ENCODE assay signal across 30 cellular contexts in genomic region chr14:104222396-104223036, GRCh38.
DNase-seq lines count a peak whose midpoint lies in the region; ATAC-seq and TF ChIP-seq lines count a peak whose summit lies in the region.
"Had no signal": no experiment of that assay in that cellular context is flagged by ENCODE, and none has a peak within 500 bp of the region (broad histone marks: within the 10 kb centered on the region; RNA-seq: fewer than 3 reads in every experiment).

No MANE protein-coding gene starts in this region.

- H3K27me3 ChIP-seq in BLaER1 treated with 17β-estradiol and CSF1 and Interleukin-3, amounts not matched to agents 10 nM and 100 nM, result peaks cover 7 to 56% (median 24%) of the 10 kb centered on the region in 11 experiments; a peak in 18 of 22 replicates
- H3K27me3 ChIP-seq: ascending aorta had no signal

- H3K9me3 ChIP-seq in BLaER1 treated with 17β-estradiol and CSF1 and Interleukin-3, amounts not matched to agents 10 nM and 100 nM (replicated peaks in 1 of 11), result peaks cover 0 to 7% (median 4%) of the 10 kb centered on the region in 11 experiments; a peak in 12 of 22 replicates
- H3K9me3 ChIP-seq: neutrophil, prostate gland had no signal

- no peak overlapping the region for H3K9ac ChIP-seq in BLaER1 treated with 17β-estradiol and CSF1 and Interleukin-3, amounts not matched to agents 10 nM and 100 nM

- peak; percentile 5 for DNase-seq in WTC11 (ENCODE audit: low spot score)
- peak; percentile 4 to 23 for DNase-seq in left colon
- DNase-seq in posterior cingulate gyrus, result peak in 6 of 10 donors; percentile 3 to 74 (median 28)
- no peak for DNase-seq in foreskin fibroblast
- no peak for DNase-seq in activated naive CD4-positive, alpha-beta T cell treated with anti-CD3 and anti-CD28 coated beads, Interleukin-2, amount 50 U/mL, for 72 hours (ENCODE audit: low spot score in 2 of 2)
- DNase-seq in activated CD4-positive, CD25-positive, alpha-beta regulatory T cell treated with anti-CD3 and anti-CD28 coated beads, Interleukin-2, amount 50 U/mL, for 72 hours, result no peak
- no peak for DNase-seq in HUDEP-2 (lab: John Stamatoyannopoulos, UW; ENCODE audit: unreplicated experiment in 76 of 76)
- DNase-seq: activated CD4-positive, alpha-beta T cell treated with anti-CD3 and anti-CD28 coated beads, Interleukin-2, amount 10 ng/mL, durations not matched to agents 7 days and 5 days; activated gamma-delta T cell; activated T-cell treated with anti-CD3 and anti-CD28 coated beads, Interleukin-2, amount 50 U/mL, for 4 hours; caudate nucleus; cortex of kidney; effector memory CD4-positive, alpha-beta T cell; kidney glomerular epithelial cell; NCI-H1930; SIG-M5; stimulated activated CD4-positive, alpha-beta T cell treated with anti-CD3 and anti-CD28 coated beads, Interleukin-15, amount 100 ng/mL, for 24 hours; SW 1271; T-helper 9 cell had no signal

- H3K27ac ChIP-seq in BLaER1 treated with 17β-estradiol and CSF1 and Interleukin-3, amounts not matched to agents 10 nM and 100 nM, result no peak overlapping the region
- H3K27ac ChIP-seq: ascending aorta, heart left ventricle, neutrophil, prostate gland, tibial nerve, VCaP had no signal

- peaks cover 0 to 23% (median 15%) of the 10 kb centered on the region in 11 experiments; a peak in 12 of 22 replicates for H4K20me1 ChIP-seq in BLaER1 treated with 17β-estradiol and CSF1 and Interleukin-3, amounts not matched to agents 10 nM and 100 nM

- no peaks in the 10 kb centered on the region for H3K36me3 Mint-ChIP-seq in WTC11
- no peaks in the 10 kb centered on the region for H3K36me3 Mint-ChIP-seq in activated naive CD4-positive, alpha-beta T cell treated with anti-CD3 and anti-CD28 coated beads, Interleukin-2, amount 50 U/mL, for 72 hours
- H3K36me3 Mint-ChIP-seq: activated naive CD8-positive, alpha-beta T cell treated with anti-CD3 and anti-CD28 coated beads, Interleukin-2, amount 10 ng/mL, durations not matched to agents 7 days and 5 days; CD14-positive monocyte; stimulated activated effector memory CD8-positive, alpha-beta T cell treated with anti-CD3 and anti-CD28 coated beads, Interleukin-12 subunit alpha, Interleukin-12 subunit beta, amount 100 ng/mL, for 72 hours had no signal

- H3K27me3 Mint-ChIP-seq in WTC11 (ENCODE audit: low read depth), result no peaks in the 10 kb centered on the region
- H3K27me3 Mint-ChIP-seq: activated CD4-positive, alpha-beta T cell treated with anti-CD3 and anti-CD28 coated beads, Interleukin-2, amount 10 ng/mL, durations not matched to agents 7 days and 5 days had no signal

- peaks cover 34 to 78% (median 61%) of the 10 kb centered on the region in 10 experiments for H3K4me1 ChIP-seq in BLaER1 treated with 17β-estradiol and CSF1 and Interleukin-3, amounts not matched to agents 10 nM and 100 nM
- H3K4me1 ChIP-seq: ascending aorta, prostate gland had no signal

- CTCF ChIA-PET in WTC11 (lab: Charles Lee), result interaction anchor here (0.7 to 2.4 kb wide), 5 partner anchors 46 to 342 kb away, joined by 3 to 10 read pairs (median 4); no protein-coding TSS in a partner anchor

- H3K9me3 Mint-ChIP-seq in WTC11, result no peaks in the 10 kb centered on the region
- H3K9me3 Mint-ChIP-seq in activated naive CD4-positive, alpha-beta T cell treated with anti-CD3 and anti-CD28 coated beads, Interleukin-2, amount 50 U/mL, for 72 hours, result no peaks in the 10 kb centered on the region
- H3K9me3 Mint-ChIP-seq: activated T-cell treated with anti-CD3 and anti-CD28 coated beads, Interleukin-2, amount 50 U/mL, for 4 hours; stimulated activated effector memory CD8-positive, alpha-beta T cell treated with anti-CD3 and anti-CD28 coated beads, Interleukin-12 subunit alpha, Interleukin-12 subunit beta, amount 100 ng/mL, for 72 hours had no signal

- no peaks in the 10 kb centered on the region for H3K36me3 ChIP-seq in BLaER1 treated with 17β-estradiol and CSF1 and Interleukin-3, amounts not matched to agents 10 nM and 100 nM
- H3K36me3 ChIP-seq: ascending aorta, heart left ventricle, neutrophil, prostate gland, tibial nerve had no signal

- H3K4me3 Mint-ChIP-seq in WTC11, result no peak overlapping the region
- H3K4me3 Mint-ChIP-seq: activated CD4-positive, alpha-beta T cell treated with anti-CD3 and anti-CD28 coated beads, Interleukin-2, amount 10 ng/mL, durations not matched to agents 7 days and 5 days; activated naive CD8-positive, alpha-beta T cell treated with anti-CD3 and anti-CD28 coated beads, Interleukin-2, amount 10 ng/mL, durations not matched to agents 7 days and 5 days; activated T-cell treated with anti-CD3 and anti-CD28 coated beads, Interleukin-2, amount 50 U/mL, for 4 hours; stimulated activated effector memory CD8-positive, alpha-beta T cell treated with anti-CD3 and anti-CD28 coated beads, Interleukin-12 subunit alpha, Interleukin-12 subunit beta, amount 100 ng/mL, for 72 hours had no signal

- H3K27ac Mint-ChIP-seq in WTC11, result no peak overlapping the region
- no peak overlapping the region for H3K27ac Mint-ChIP-seq in activated naive CD4-positive, alpha-beta T cell treated with anti-CD3 and anti-CD28 coated beads, Interleukin-2, amount 50 U/mL, for 72 hours
- H3K27ac Mint-ChIP-seq: activated CD4-positive, alpha-beta T cell treated with anti-CD3 and anti-CD28 coated beads, Interleukin-2, amount 10 ng/mL, durations not matched to agents 7 days and 5 days; activated naive CD8-positive, alpha-beta T cell treated with anti-CD3 and anti-CD28 coated beads, Interleukin-2, amount 10 ng/mL, durations not matched to agents 7 days and 5 days; stimulated activated effector memory CD8-positive, alpha-beta T cell treated with anti-CD3 and anti-CD28 coated beads, Interleukin-12 subunit alpha, Interleukin-12 subunit beta, amount 100 ng/mL, for 72 hours had no signal

- H3K4me2 ChIP-seq in BLaER1 treated with 17β-estradiol and CSF1 and Interleukin-3, amounts not matched to agents 10 nM and 100 nM, result peak overlapping the region; percentile 83 to 99 (median 91); a peak in 20 of 22 replicates

- ATAC-seq in WTC11, result no peak
- ATAC-seq in left colon, result no peak
- no peak for ATAC-seq in activated naive CD4-positive, alpha-beta T cell treated with anti-CD3 and anti-CD28 coated beads, Interleukin-2, amount 50 U/mL, for 72 hours
- ATAC-seq: activated T-cell treated with anti-CD3 and anti-CD28 coated beads, Interleukin-2, amount 50 U/mL, for 4 hours; Panc1; stimulated activated effector memory CD8-positive, alpha-beta T cell treated with anti-CD3 and anti-CD28 coated beads, Interleukin-12 subunit alpha, Interleukin-12 subunit beta, amount 100 ng/mL, for 72 hours had no signal

- POLR2A ChIA-PET in WTC11 (lab: Charles Lee), result interaction anchor here (0.6 kb wide), 1 partner anchor 19 kb away, joined by 3 read pairs; no protein-coding TSS in a partner anchor

- TF ChIP-seq CTCF in WTC11 (IDR thresholded peaks at IDR 0.05), result no peak
- no peak for TF ChIP-seq CTCF in foreskin fibroblast (IDR thresholded peaks at IDR 0.05; ENCODE audit: low read depth, low read length)

- H3K4me1 Mint-ChIP-seq in WTC11, result peaks cover 33% of the 10 kb centered on the region
- H3K4me1 Mint-ChIP-seq: CD14-positive monocyte had no signal

- no peak overlapping the region for H3K4me3 ChIP-seq in BLaER1 treated with 17β-estradiol and CSF1 and Interleukin-3, amounts not matched to agents 10 nM and 100 nM
- no peak overlapping the region for H3K4me3 ChIP-seq in foreskin fibroblast (ENCODE audit: low read depth in 1 of 2, low read length in 2 of 2)
- H3K4me3 ChIP-seq: ascending aorta, prostate gland, tibial nerve had no signal

- intact Hi-C loops in left colon (cut with DNase I, micrococcal nuclease), result no loop called here
- intact Hi-C loops in posterior cingulate gyrus (cut with DNase I), result no loop called here

TF ChIP-seq in WTC11, 78 proteins besides CTCF, POLR2A, EP300 and RAD21 (continues in another document):
- TF ChIP-seq ELF4 (CRISPR knock-in tag; IDR thresholded peaks at IDR 0.05; ENCODE audit: low read depth), result no peak
- TF ChIP-seq ATF2 (CRISPR knock-in tag; IDR thresholded peaks at IDR 0.05; ENCODE audit: borderline replicate concordance, low read depth), result no peak
- TF ChIP-seq, protein P1, sequence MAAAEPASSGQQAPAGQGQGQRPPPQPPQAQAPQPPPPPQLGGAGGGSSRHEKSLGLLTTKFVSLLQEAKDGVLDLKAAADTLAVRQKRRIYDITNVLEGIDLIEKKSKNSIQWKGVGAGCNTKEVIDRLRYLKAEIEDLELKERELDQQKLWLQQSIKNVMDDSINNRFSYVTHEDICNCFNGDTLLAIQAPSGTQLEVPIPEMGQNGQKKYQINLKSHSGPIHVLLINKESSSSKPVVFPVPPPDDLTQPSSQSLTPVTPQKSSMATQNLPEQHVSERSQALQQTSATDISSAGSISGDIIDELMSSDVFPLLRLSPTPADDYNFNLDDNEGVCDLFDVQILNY (CRISPR knock-in tag; IDR thresholded peaks at IDR 0.05), result no peak
- TF ChIP-seq, protein P2, sequence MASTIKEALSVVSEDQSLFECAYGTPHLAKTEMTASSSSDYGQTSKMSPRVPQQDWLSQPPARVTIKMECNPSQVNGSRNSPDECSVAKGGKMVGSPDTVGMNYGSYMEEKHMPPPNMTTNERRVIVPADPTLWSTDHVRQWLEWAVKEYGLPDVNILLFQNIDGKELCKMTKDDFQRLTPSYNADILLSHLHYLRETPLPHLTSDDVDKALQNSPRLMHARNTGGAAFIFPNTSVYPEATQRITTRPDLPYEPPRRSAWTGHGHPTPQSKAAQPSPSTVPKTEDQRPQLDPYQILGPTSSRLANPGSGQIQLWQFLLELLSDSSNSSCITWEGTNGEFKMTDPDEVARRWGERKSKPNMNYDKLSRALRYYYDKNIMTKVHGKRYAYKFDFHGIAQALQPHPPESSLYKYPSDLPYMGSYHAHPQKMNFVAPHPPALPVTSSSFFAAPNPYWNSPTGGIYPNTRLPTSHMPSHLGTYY (CRISPR knock-in tag; IDR thresholded peaks at IDR 0.05), result no peak

Comparison
In these comparisons a context has a peak if more than half of its experiments do, and no peak if none do; other contexts are left out.
1. DNase-seq: peak in WTC11 (single experiment), left colon (2 of 2) and posterior cingulate gyrus (6 of 10); none in foreskin fibroblast (0 of 2), activated naive CD4-positive, alpha-beta T cell treated with anti-CD3 and anti-CD28 coated beads, Interleukin-2, amount 50 U/mL, for 72 hours (0 of 2), activated CD4-positive, CD25-positive, alpha-beta regulatory T cell treated with anti-CD3 and anti-CD28 coated beads, Interleukin-2, amount 50 U/mL, for 72 hours (single experiment) and HUDEP-2 (0 of 76).